13 cellular contexts compared by ENCODE assay signal in genomic region chr4:76725039-76725438, GRCh38.
"Had no signal": no experiment of that assay in that cellular context is flagged by ENCODE, and none has a peak within 500 bp of the region (broad histone marks: within the 10 kb centered on the region; RNA-seq: fewer than 3 reads in every experiment).

No MANE protein-coding gene starts in this region.

- H3K36me3 Mint-ChIP-seq: activated naive CD8-positive, alpha-beta T cell treated with anti-CD3 and anti-CD28 coated beads, Interleukin-2, amount 10 ng/mL, durations not matched to agents 7 days and 5 days; immature natural killer cell; natural killer cell treated with Interleukin-12 subunit alpha and Interleukin-12 subunit beta and Interleukin-15 and Interleukin-18, amount 100 ng/mL, for 72 hours had no signal

- DNase-seq: activated CD4-positive, alpha-beta T cell treated with anti-CD3 and anti-CD28 coated beads for 1 hour; activated CD4-positive, alpha-beta T cell treated with anti-CD3 and anti-CD28 coated beads, Interleukin-2, amount 50 U/mL, for 48 hours; activated effector memory CD4-positive, alpha-beta T cell treated with anti-CD3 and anti-CD28 coated beads, Interleukin-2, amount 50 U/mL, for 16 hours; activated naive CD8-positive, alpha-beta T cell treated with anti-CD3 and anti-CD28 coated beads, Interleukin-2, amount 10 ng/mL, durations not matched to agents 7 days and 5 days; activated T-cell treated with anti-CD3 and anti-CD28 coated beads, Interleukin-2, amount 50 U/mL, for 4 hours; aorta; esophagus squamous epithelium; immature natural killer cell; stimulated activated CD4-positive, alpha-beta T cell treated with anti-CD3 and anti-CD28 coated beads, Interleukin-12 subunit alpha, Interleukin-12 subunit beta, amount 100 ng/mL, for 4 hours; stimulated activated naive CD4-positive, alpha-beta T cell treated with Interleukin-2 at 50 U/mL for 16 hours; upper lobe of right lung had no signal

- H3K9me3 Mint-ChIP-seq: activated naive CD8-positive, alpha-beta T cell treated with anti-CD3 and anti-CD28 coated beads, Interleukin-2, amount 10 ng/mL, durations not matched to agents 7 days and 5 days; activated T-cell treated with anti-CD3 and anti-CD28 coated beads, Interleukin-2, amount 50 U/mL, for 4 hours; natural killer cell treated with Interleukin-12 subunit alpha and Interleukin-12 subunit beta and Interleukin-15 and Interleukin-18, amount 100 ng/mL, for 72 hours; T-helper 2 cell treated with Interferon-gamma antibody and Interleukin-4, amounts not matched to agents 5 μg/mL and 100 μg/mL, for 36 hours had no signal

- H3K36me3 ChIP-seq: esophagus squamous epithelium, upper lobe of right lung had no signal

- H3K4me3 Mint-ChIP-seq: activated naive CD8-positive, alpha-beta T cell treated with anti-CD3 and anti-CD28 coated beads, Interleukin-2, amount 10 ng/mL, durations not matched to agents 7 days and 5 days; activated T-cell treated with anti-CD3 and anti-CD28 coated beads, Interleukin-2, amount 50 U/mL, for 4 hours; immature natural killer cell; natural killer cell treated with Interleukin-12 subunit alpha and Interleukin-12 subunit beta and Interleukin-15 and Interleukin-18, amount 100 ng/mL, for 72 hours; T-helper 2 cell treated with Interferon-gamma antibody and Interleukin-4, amounts not matched to agents 5 μg/mL and 100 μg/mL, for 36 hours had no signal

- H3K27ac Mint-ChIP-seq: activated naive CD8-positive, alpha-beta T cell treated with anti-CD3 and anti-CD28 coated beads, Interleukin-2, amount 10 ng/mL, durations not matched to agents 7 days and 5 days; immature natural killer cell; natural killer cell treated with Interleukin-12 subunit alpha and Interleukin-12 subunit beta and Interleukin-15 and Interleukin-18, amount 100 ng/mL, for 72 hours; T-helper 2 cell treated with Interferon-gamma antibody and Interleukin-4, amounts not matched to agents 5 μg/mL and 100 μg/mL, for 36 hours had no signal

- H3K27me3 ChIP-seq: esophagus squamous epithelium, upper lobe of right lung had no signal

- H3K4me1 Mint-ChIP-seq: activated naive CD8-positive, alpha-beta T cell treated with anti-CD3 and anti-CD28 coated beads, Interleukin-2, amount 10 ng/mL, durations not matched to agents 7 days and 5 days; immature natural killer cell had no signal

- H3K27ac ChIP-seq: upper lobe of right lung had no signal

- H3K9me3 ChIP-seq: esophagus squamous epithelium, upper lobe of right lung had no signal

- H3K4me3 ChIP-seq: esophagus squamous epithelium, upper lobe of right lung had no signal
